In genomic region chr7:112207106-112207592, GRCh38 we compare ENCODE assay signal across 8 cellular contexts. TPM values are rescaled to one million over a fixed set of nuclear protein-coding genes. Genes with fewer than 3 reads are reported as not detected.
DNase-seq lines count a peak whose midpoint lies in the region; ATAC-seq and TF ChIP-seq lines count a peak whose summit lies in the region.

No MANE protein-coding gene starts in this region.

- H3K4me1 ChIP-seq in HUES6 (ENCODE audit: control insufficient read depth, insufficient read depth, low read length) (peaks cover 24% of the 10 kb centered on the region), testis (peaks cover 7% of the 10 kb centered on the region)

- H3K9me3 ChIP-seq in HUES6 (ENCODE audit: control insufficient read depth, insufficient read depth, low read depth, low read length) (no peaks in the 10 kb centered on the region), testis (no peaks in the 10 kb centered on the region)

- in situ Hi-C loops in Caki2 (cut with HindIII; ENCODE audit: low pct_unique_long_range_greater_than_20kb, low sequenced_read_pairs): no loop called here

- peak overlapping the region; percentile 82 for H3K9ac ChIP-seq in HUES6 (ENCODE audit: low read length)

- TF ChIP-seq POLR2A in testis (IDR thresholded peaks at IDR 0.05): no peak

- H3K4me3 ChIP-seq in HUES6 (ENCODE audit: low read depth, low read length): peak overlapping the region; percentile 90
- H3K4me3 ChIP-seq in testis: peak overlapping the region; percentile 80 to 91

- TF ChIP-seq CTCF in testis (IDR thresholded peaks at IDR 0.05): no peak

- intact Hi-C loops in left colon (cut with DNase I, micrococcal nuclease): loop anchor here in 1 of 2 donors (10.0 kb wide), 2 partner anchors 188 to 728 kb away; a partner anchor contains a TSS
- intact Hi-C loops in testis (cut with DNase I; ENCODE audit: low total_unique reads): no loop called here

- DNase-seq in Caki2 (ENCODE audit: low read depth) (peak; percentile 51), left colon (no peak), testis (peak; percentile 26), NCI-H2107 treated with DMSO at 0.1 percent for 48 hours (lab: John Stamatoyannopoulos, UW; ENCODE audit: unreplicated experiment) (no peak), GDM1 (lab: John Stamatoyannopoulos, UW) (no peak)
- DNase-seq in NK-92 treated with Interleukin-12 subunit alpha and Interleukin-12 subunit beta, amount 100 ng/mL, for 24 hours (lab: John Stamatoyannopoulos, UW): no peak

- WGBS in testis, 2 donors: 0 to 1% methylated on average over 8 of the region's 8 CpGs

- peak; percentile 2 for ATAC-seq in left colon

- no peaks in the 10 kb centered on the region for H3K36me3 ChIP-seq in HUES6 (ENCODE audit: control insufficient read depth, insufficient read depth, low read length)
- no peaks in the 10 kb centered on the region for H3K36me3 ChIP-seq in testis (ENCODE audit: low read depth, missing control alignments)

- peak overlapping the region; percentile 71; the same call in 1 of the 2 replicates for H3K27ac ChIP-seq in HUES6 (ENCODE audit: low read depth, low read length)
- H3K27ac ChIP-seq in angular gyrus (ENCODE audit: low read depth, low read length): peak overlapping the region; percentile 42
- H3K27ac ChIP-seq in testis: peak overlapping the region; percentile 70 to 84

- H3K27me3 ChIP-seq in HUES6 (ENCODE audit: control insufficient read depth, insufficient read depth, low read length): no peaks in the 10 kb centered on the region
- no peaks in the 10 kb centered on the region for H3K27me3 ChIP-seq in testis

RNA-seq across cellular contexts. Expression of gene ZNF277, which starts 0.7 kb away (rescaled TPM):
- total RNA-seq in Caki2 (2014; rRNA removed; shearing (Covaris generic); ENCODE audit: low replicate concordance): 21.9 and 30.2 TPM in 2 replicates
- 10 to 100 TPM; 20.1 to 22.3 TPM for total RNA-seq in left colon
- 10 to 100 TPM; 13.9 to 15.4 TPM for total RNA-seq in testis
- 14.6 TPM for polyA plus RNA-seq in testis (ENCODE audit: insufficient read depth, low read depth, low replicate concordance)

RNA-seq across cellular contexts. Expression of gene DOCK4, which starts 0.9 kb away (rescaled TPM):
- 3.5 and 9.5 TPM in 2 replicates for total RNA-seq in Caki2 (2014; rRNA removed; shearing (Covaris generic); ENCODE audit: low replicate concordance)
- 10 to 100 TPM in 1 of 2 donors, 1 to 10 TPM in 1; 6.6 to 11.5 TPM for total RNA-seq in left colon
- total RNA-seq in testis: 10 to 100 TPM; 12.4 to 17.1 TPM
- 5.4 TPM for polyA plus RNA-seq in testis (ENCODE audit: insufficient read depth, low read depth, low replicate concordance)

Comparison
In these comparisons a context has a peak if more than half of its experiments do, and no peak if none do; other contexts are left out.
1. DNase-seq: peak in Caki2 (single experiment) and testis (single experiment); none in left colon (0 of 2), NCI-H2107 treated with DMSO at 0.1 percent for 48 hours (single experiment), NK-92 treated with Interleukin-12 subunit alpha and Interleukin-12 subunit beta, amount 100 ng/mL, for 24 hours (single experiment) and GDM1 (single experiment).
2. Peak in every context shown above with its lines, with median percentiles within 50 percentile points of each other: H3K27ac ChIP-seq.